ENCODE assay signal across 16 cellular contexts in the genomic region with DNA sequence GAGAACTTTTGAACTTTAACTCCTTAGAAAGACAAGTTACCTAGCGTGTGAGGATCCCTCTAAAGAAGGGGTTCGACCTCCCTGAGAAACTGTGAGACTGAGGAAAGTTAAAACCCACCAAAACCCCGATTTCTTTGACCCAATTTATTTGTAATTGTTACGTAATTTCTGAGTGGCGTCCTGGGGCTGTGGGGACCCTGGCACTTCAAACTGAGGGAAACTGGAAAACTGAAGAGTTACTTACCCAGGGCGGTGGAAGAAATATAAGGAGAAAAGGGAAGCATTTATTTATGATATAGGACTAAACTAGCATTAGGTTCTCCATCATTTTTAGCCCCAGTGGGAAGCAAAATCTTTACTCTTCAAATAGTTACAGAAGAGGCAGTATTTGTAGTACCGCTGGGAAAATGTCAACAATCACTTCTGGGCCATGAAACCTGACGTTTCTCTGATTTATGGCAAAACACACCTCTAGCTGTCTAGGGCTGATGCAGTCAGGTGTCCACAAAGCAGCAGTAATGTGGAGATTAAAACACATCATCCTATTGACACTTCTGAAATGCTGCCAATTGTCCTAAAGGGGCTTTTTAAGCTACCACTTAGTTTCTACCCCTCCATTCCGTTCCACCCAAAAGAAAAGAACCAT. TPM values are rescaled to one million over a fixed set of nuclear protein-coding genes. Genes with fewer than 3 reads are reported as not detected.
DNase-seq lines count a peak whose midpoint lies in the region; ATAC-seq, FAIRE-seq and TF ChIP-seq lines count a peak whose summit lies in the region.
"Had no signal": no experiment of that assay in that cellular context is flagged by ENCODE, and none has a peak within 500 bp of the region (broad histone marks: within the 10 kb centered on the region; RNA-seq: fewer than 3 reads in every experiment).

No MANE protein-coding gene starts in this region.

- no peak for ATAC-seq in T-cell (replicated peaks in 1 of 4)
- ATAC-seq: esophagus mucosa had no signal

- peak overlapping the region; percentile 33 for H3K27ac Mint-ChIP-seq in activated T-cell treated with anti-CD3 and anti-CD28 coated beads, Interleukin-2, amount 50 U/mL, for 24 hours
- H3K27ac Mint-ChIP-seq in T-cell (peak overlapping the region; percentile 74 to 90), endothelial cell (ENCODE audit: unreplicated experiment) (peak overlapping the region; percentile 31)

- H3K27ac ChIP-seq in subcutaneous abdominal adipose tissue (ENCODE audit: low read depth, low read length) = peak overlapping the region; percentile 28
- H3K27ac ChIP-seq: colonic mucosa had no signal

- peak overlapping the region in 2 of 5 donors; percentile 10 to 65 for H3K9ac ChIP-seq in subcutaneous abdominal adipose tissue (ENCODE audit: low read length in 5 of 5)

- DNase-seq in activated T-cell treated with anti-CD3 and anti-CD28 coated beads, Interleukin-2, amount 50 U/mL, for 24 hours = no peak
- DNase-seq in activated T-cell treated with anti-CD3 and anti-CD28 coated beads for 4 hours (no peak), T-cell (no peak), endothelial cell (ENCODE audit: low spot score) (no peak), urothelium cell line (ENCODE audit: low spot score) (no peak), T-helper 2 cell (no peak), amygdala (lab: John Stamatoyannopoulos, UW) (no peak)
- DNase-seq: colonic mucosa; KG1; kidney glomerular epithelial cell; NCI-H524; stimulated activated CD4-positive, alpha-beta T cell treated with anti-CD3 and anti-CD28 coated beads, Interleukin-2, amount 100 ng/mL, for 48 hours had no signal

- no peaks in the 10 kb centered on the region for H3K27me3 Mint-ChIP-seq in activated T-cell treated with anti-CD3 and anti-CD28 coated beads, Interleukin-2, amount 50 U/mL, for 24 hours
- H3K27me3 Mint-ChIP-seq in T-cell = no peaks in the 10 kb centered on the region
- H3K27me3 Mint-ChIP-seq in endothelial cell (ENCODE audit: unreplicated experiment) = peaks cover 5% of the 10 kb centered on the region

- no peaks in the 10 kb centered on the region for H3K9me3 ChIP-seq in subcutaneous abdominal adipose tissue (ENCODE audit: control insufficient read depth in 5 of 5, low read length in 5 of 5)
- H3K9me3 ChIP-seq: adrenal gland, colonic mucosa had no signal

- POLR2A ChIA-PET in T-cell (lab: Charles Lee) = interaction anchor here in 1 of 2 donors (0.9 kb wide), 1 partner anchor 22 kb away, joined by 4 read pairs; no protein-coding TSS in a partner anchor

- H3K36me3 ChIP-seq in subcutaneous abdominal adipose tissue (ENCODE audit: control insufficient read depth in 5 of 5, insufficient read depth in 5 of 5, low read length in 5 of 5) = peaks cover 0 to 2% (median 0%) of the 10 kb centered on the region in 5 donors
- H3K36me3 ChIP-seq: adrenal gland, colonic mucosa had no signal

- FAIRE-seq in urothelium cell line (lab: Jason Lieb, UNC) = no peak
- FAIRE-seq: D721Med had no signal

- H3K36me3 Mint-ChIP-seq in activated T-cell treated with anti-CD3 and anti-CD28 coated beads, Interleukin-2, amount 50 U/mL, for 24 hours (ENCODE audit: low read depth) = no peaks in the 10 kb centered on the region
- H3K36me3 Mint-ChIP-seq in T-cell = no peaks in the 10 kb centered on the region
- H3K36me3 Mint-ChIP-seq in endothelial cell (ENCODE audit: low read depth, unreplicated experiment) = no peaks in the 10 kb centered on the region

- no peaks in the 10 kb centered on the region for H3K27me3 ChIP-seq in subcutaneous abdominal adipose tissue (ENCODE audit: control insufficient read depth in 5 of 5, insufficient read depth in 4 of 5, low read length in 5 of 5)
- H3K27me3 ChIP-seq: colonic mucosa had no signal

- peaks cover 0 to 37% (median 26%) of the 10 kb centered on the region in 5 donors for H3K4me1 ChIP-seq in subcutaneous abdominal adipose tissue (ENCODE audit: control insufficient read depth in 5 of 5, insufficient read depth in 5 of 5, low read length in 5 of 5)
- H3K4me1 ChIP-seq: colonic mucosa had no signal

- CTCF ChIA-PET in T-cell (lab: Charles Lee) = no interaction called here

- H3K4me3 ChIP-seq in subcutaneous abdominal adipose tissue (ENCODE audit: low read depth in 1 of 5, low read length in 5 of 5) = peak overlapping the region; percentile 40 to 70 (median 60)
- H3K4me3 ChIP-seq: adrenal gland, colonic mucosa had no signal

- no peaks in the 10 kb centered on the region for H3K9me3 Mint-ChIP-seq in activated T-cell treated with anti-CD3 and anti-CD28 coated beads, Interleukin-2, amount 50 U/mL, for 24 hours
- no peaks in the 10 kb centered on the region for H3K9me3 Mint-ChIP-seq in T-cell
- H3K9me3 Mint-ChIP-seq in endothelial cell (ENCODE audit: unreplicated experiment) = no peaks in the 10 kb centered on the region

- no peak for TF ChIP-seq CTCF in endothelial cell (IDR thresholded peaks at IDR 0.05; ENCODE audit: unreplicated experiment)

- peak overlapping the region; percentile 42 for H3K4me3 Mint-ChIP-seq in activated T-cell treated with anti-CD3 and anti-CD28 coated beads, Interleukin-2, amount 50 U/mL, for 24 hours
- H3K4me3 Mint-ChIP-seq in T-cell (peak overlapping the region in 2 of 3 donors; percentile 62 to 72), endothelial cell (ENCODE audit: unreplicated experiment) (peak overlapping the region; percentile 47)

- peaks cover 40% of the 10 kb centered on the region for H3K4me1 Mint-ChIP-seq in activated T-cell treated with anti-CD3 and anti-CD28 coated beads, Interleukin-2, amount 50 U/mL, for 24 hours (ENCODE audit: low read depth)
- H3K4me1 Mint-ChIP-seq in T-cell (peaks cover 50 to 74% (median 57%) of the 10 kb centered on the region in 3 donors), endothelial cell (ENCODE audit: unreplicated experiment) (peaks cover 9% of the 10 kb centered on the region)

RNA-seq across cellular contexts. Expression of a gene that starts 0.4 kb away (rescaled TPM):
- total RNA-seq in T-cell (10 to 100 TPM in 2 of 5 donors, 1 to 10 TPM in 2, under 1 TPM in 1; 0.49 to 11.4 (median 8.9) TPM), endothelial cell (ENCODE audit: unreplicated experiment) (0.54 TPM)

RNA-seq across cellular contexts. Expression of a gene that starts 31.0 kb away (rescaled TPM):
- total RNA-seq in T-cell = 100 to 1,000 TPM; 145 to 258 (median 205) TPM
- total RNA-seq in endothelial cell (ENCODE audit: unreplicated experiment) = 151 TPM

Comparison
In these comparisons a context has a peak if more than half of its experiments do, and no peak if none do; other contexts are left out.
1. H3K27ac Mint-ChIP-seq: peak in every context shown above with its lines; median percentile 82 in T-cell; 33 in activated T-cell treated with anti-CD3 and anti-CD28 coated beads, Interleukin-2, amount 50 U/mL, for 24 hours; 31 in endothelial cell.